28 cellular contexts compared by ENCODE assay signal in the genomic region with DNA sequence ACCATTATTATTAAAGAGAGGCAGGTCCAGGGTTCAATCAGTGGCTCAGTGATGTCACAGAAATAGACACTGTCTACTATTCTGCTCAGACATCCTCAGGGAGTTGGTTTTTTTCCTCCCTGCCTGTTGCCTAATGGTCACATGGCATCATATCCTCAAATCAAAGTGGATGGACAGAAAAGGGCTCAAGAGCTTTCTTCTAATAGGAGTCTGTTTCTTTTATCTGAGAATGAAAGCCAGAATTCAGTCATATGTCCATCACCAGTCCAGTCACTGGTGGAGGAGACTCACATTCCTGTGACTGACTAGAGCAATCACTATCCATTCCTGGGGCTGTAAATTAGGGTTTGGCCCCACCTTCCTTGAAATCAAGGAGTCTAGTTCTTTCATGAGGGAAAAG.
"Had no signal": no experiment of that assay in that cellular context is flagged by ENCODE, and none has a peak within 500 bp of the region (broad histone marks: within the 10 kb centered on the region; RNA-seq: fewer than 3 reads in every experiment).

No MANE protein-coding gene starts in this region.

- H3K9me3 Mint-ChIP-seq: activated naive CD4-positive, alpha-beta T cell treated with anti-CD3 and anti-CD28 coated beads, Interleukin-2, amount 50 U/mL, for 24 hours; activated T-cell treated with anti-CD3 and anti-CD28 coated beads, Interleukin-2, amount 50 U/mL, for 24 hours; central memory CD8-positive, alpha-beta T cell; WTC11 had no signal

- H3K27me3 Mint-ChIP-seq: activated CD4-positive, alpha-beta T cell treated with anti-CD3 and anti-CD28 coated beads, Interleukin-2, amount 10 ng/mL, durations not matched to agents 24 days and 14 days; activated naive CD4-positive, alpha-beta T cell treated with anti-CD3 and anti-CD28 coated beads, Interleukin-2, amount 50 U/mL, for 24 hours; activated T-cell treated with anti-CD3 and anti-CD28 coated beads, Interleukin-2, amount 50 U/mL, for 24 hours; central memory CD8-positive, alpha-beta T cell; T-helper 17 cell had no signal

- H3K27ac ChIP-seq: ascending aorta, body of pancreas, SJSA1 had no signal

- H3K36me3 Mint-ChIP-seq: activated naive CD4-positive, alpha-beta T cell treated with anti-CD3 and anti-CD28 coated beads, Interleukin-2, amount 50 U/mL, for 24 hours; WTC11 had no signal

- H3K27me3 ChIP-seq: ascending aorta, body of pancreas, SJSA1 had no signal

- H3K27ac Mint-ChIP-seq: activated CD4-positive, alpha-beta T cell treated with anti-CD3 and anti-CD28 coated beads, Interleukin-2, amount 10 ng/mL, durations not matched to agents 24 days and 14 days; activated CD8-positive, alpha-beta memory T cell treated with anti-CD3 and anti-CD28 coated beads, Interleukin-2, amount 10 ng/mL, durations not matched to agents 7 days and 5 days; activated naive CD4-positive, alpha-beta T cell treated with anti-CD3 and anti-CD28 coated beads, Interleukin-2, amount 50 U/mL, for 24 hours; activated T-cell treated with anti-CD3 and anti-CD28 coated beads, Interleukin-2, amount 50 U/mL, for 24 hours; activated T-helper 1 cell treated with anti-CD3 and anti-CD28 coated beads, Interleukin-12 subunit alpha, Interleukin-12 subunit beta, Interleukin-2, Interleukin-4 antibody, amounts not matched to agents 30 ng/mL and 10 ng/mL and 1 ng/mL, durations not matched to agents 14 hours and 24 hours and 36 hours; T-helper 17 cell; WTC11 had no signal

- FAIRE-seq: bronchial epithelial cell, K562 had no signal

- H3K9me3 ChIP-seq: ascending aorta, body of pancreas, SJSA1 had no signal

- DNase-seq: activated CD4-positive, alpha-beta T cell treated with anti-CD3 and anti-CD28 coated beads for 1 hour; activated CD4-positive, alpha-beta T cell treated with anti-CD3 and anti-CD28 coated beads, Interleukin-2, amount 10 ng/mL, durations not matched to agents 24 days and 14 days; activated CD4-positive, alpha-beta T cell treated with anti-CD3 and anti-CD28 coated beads, Interleukin-2, amount 50 U/mL, for 48 hours; activated CD8-positive, alpha-beta memory T cell treated with anti-CD3 and anti-CD28 coated beads, Interleukin-2, amount 10 ng/mL, durations not matched to agents 7 days and 5 days; activated effector memory CD4-positive, alpha-beta T cell treated with Interleukin-2 at 50 U/mL for 16 hours; activated naive CD4-positive, alpha-beta T cell; activated T-cell treated with anti-CD3 and anti-CD28 coated beads, Interleukin-2, amount 50 U/mL, for 24 hours; amniotic stem cell; body of pancreas; Karpas-422; MM.1S; NCI-H1105; NCI-H1436; NCI-H1694 treated with DMSO at 0.1 percent for 48 hours; NCI-H2081; NCI-H524; RPMI8226; T-helper 17 cell; T-helper 9 cell had no signal

- H3K4me3 Mint-ChIP-seq: activated CD4-positive, alpha-beta T cell treated with anti-CD3 and anti-CD28 coated beads, Interleukin-2, amount 10 ng/mL, durations not matched to agents 24 days and 14 days; activated CD8-positive, alpha-beta memory T cell treated with anti-CD3 and anti-CD28 coated beads, Interleukin-2, amount 10 ng/mL, durations not matched to agents 7 days and 5 days; activated naive CD4-positive, alpha-beta T cell treated with anti-CD3 and anti-CD28 coated beads, Interleukin-2, amount 50 U/mL, for 24 hours; activated T-cell treated with anti-CD3 and anti-CD28 coated beads, Interleukin-2, amount 50 U/mL, for 24 hours; activated T-helper 1 cell treated with anti-CD3 and anti-CD28 coated beads, Interleukin-12 subunit alpha, Interleukin-12 subunit beta, Interleukin-2, Interleukin-4 antibody, amounts not matched to agents 30 ng/mL and 10 ng/mL and 1 ng/mL, durations not matched to agents 14 hours and 24 hours and 36 hours; central memory CD8-positive, alpha-beta T cell; T-helper 17 cell; WTC11 had no signal

- H3K4me1 Mint-ChIP-seq: central memory CD8-positive, alpha-beta T cell had no signal

- H3K4me3 ChIP-seq: ascending aorta, body of pancreas, K562, SJSA1 had no signal

- ATAC-seq: activated CD8-positive, alpha-beta memory T cell treated with anti-CD3 and anti-CD28 coated beads, Interleukin-2, amount 10 ng/mL, durations not matched to agents 7 days and 5 days; body of pancreas; K562; Right ventricle myocardium inferior; T-helper 17 cell; WTC11 had no signal

- H3K36me3 ChIP-seq: ascending aorta, SJSA1 had no signal
